Comparison of ENCODE assay signal across 1 cellular context in the genomic region with DNA sequence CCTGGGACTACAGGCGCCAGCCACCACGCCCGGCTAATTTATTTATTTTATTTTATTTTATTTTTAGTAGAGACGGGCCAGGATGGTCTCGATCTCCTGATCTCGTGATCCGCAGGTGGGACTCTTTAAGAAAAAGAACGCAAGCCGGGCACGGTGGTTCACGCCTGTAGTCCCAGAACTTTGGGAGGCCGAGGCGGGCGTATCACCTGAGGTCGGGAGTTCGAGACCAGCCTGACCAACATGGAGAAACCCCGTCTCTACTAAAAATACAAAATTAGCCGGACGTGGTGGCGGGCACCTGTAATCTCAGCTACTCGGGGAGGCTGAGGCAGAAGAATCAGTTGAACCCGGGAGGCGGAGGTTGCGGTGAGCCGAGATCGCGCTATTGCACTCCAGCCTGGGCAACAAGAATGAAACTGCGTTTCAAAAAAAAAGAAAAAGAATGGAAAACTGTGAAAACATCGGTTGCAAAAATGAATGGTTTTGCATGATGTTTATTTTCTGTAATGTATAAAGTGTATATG.
TF ChIP-seq lines count a peak whose summit lies in the region.

No MANE protein-coding gene starts in this region.

TF ChIP-seq in K562, 482 proteins besides CTCF, POLR2A, EP300 and RAD21:
- TF ChIP-seq ARNT (IDR thresholded peaks at IDR 0.05) = peak in 1 of 2 experiments; percentile 44; a peak in 1 of 4 replicates
- TF ChIP-seq MGA (IDR thresholded peaks at IDR 0.05) = peak; percentile 56
- TF ChIP-seq ZNF766 (CRISPR knock-in tag; conservative IDR thresholded peaks at IDR 0.05) = 0 out of 2 replicates have a peak, but pooled peaks have one; percentile 10
- 0 out of 2 replicates have a peak, but pooled peaks have one; percentile 1 for TF ChIP-seq SOX6 (IDR thresholded peaks at IDR 0.05)
- peak; percentile 29; the same call in 1 of the 2 replicates for TF ChIP-seq NKRF (IDR thresholded peaks at IDR 0.05; ENCODE audit: borderline replicate concordance)
